Comparison of ENCODE assay signal across 10 cellular contexts in the genomic region with DNA sequence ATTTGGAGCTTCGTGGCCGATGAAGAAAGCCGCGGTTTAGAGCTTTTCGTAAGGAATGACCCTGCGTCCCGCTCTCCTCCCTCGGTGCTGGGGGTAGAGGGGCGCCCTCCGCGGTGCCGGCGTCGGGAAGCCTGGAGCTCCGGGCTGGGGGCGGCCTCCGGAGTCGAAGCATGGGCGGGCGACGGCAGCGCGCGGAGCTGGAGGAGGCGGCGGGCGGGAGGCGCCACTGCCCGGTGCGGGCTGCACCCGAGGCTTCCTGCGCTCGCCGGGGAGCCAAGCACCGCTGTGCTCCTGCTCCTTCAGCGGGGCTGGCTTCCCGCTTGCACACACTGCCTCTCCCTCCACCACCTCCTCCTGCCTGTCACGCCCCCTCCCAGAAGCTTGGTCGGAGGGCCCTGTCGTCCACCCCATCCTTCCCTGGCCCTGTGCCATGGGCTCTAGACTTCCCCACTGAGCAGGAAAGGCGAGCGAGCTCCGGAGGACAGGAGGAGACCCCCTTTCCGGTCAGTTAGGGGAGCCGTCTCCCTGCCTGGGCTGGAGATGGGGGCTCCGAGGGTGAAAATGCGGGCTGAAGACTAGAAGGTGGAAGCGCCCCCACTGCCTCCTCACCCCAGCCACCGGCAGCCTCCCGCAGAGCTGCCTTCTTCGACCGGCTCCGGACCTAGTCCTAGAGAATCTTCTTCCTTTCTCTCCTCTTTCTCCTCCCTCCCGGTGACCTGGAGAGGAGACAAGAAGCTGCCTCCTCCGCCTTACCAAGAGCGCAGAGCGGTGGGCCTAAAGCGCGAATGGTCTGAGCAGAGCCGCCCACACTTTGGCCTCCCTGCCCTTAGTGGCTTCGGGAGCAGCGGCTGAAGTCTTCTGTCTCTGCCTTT. TPM values are rescaled to one million over a fixed set of nuclear protein-coding genes. Genes with fewer than 3 reads are reported as not detected.
A peak's percentile ranks its signal among the peaks of the same experiment; 100 is the strongest.
DNase-seq lines count a peak whose midpoint lies in the region; ATAC-seq and TF ChIP-seq lines count a peak whose summit lies in the region.
"Had no signal": no experiment of that assay in that cellular context is flagged by ENCODE, and none has a peak within 500 bp of the region (broad histone marks: within the 10 kb centered on the region; RNA-seq: fewer than 3 reads in every experiment).

No MANE protein-coding gene starts in this region.

- WGBS in suprapubic skin, result 39% methylated on average over 32 of the region's 62 CpGs

- H3K36me3 Mint-ChIP-seq in T-helper 1 cell treated with Interleukin-12 subunit alpha and Interleukin-12 subunit beta and Interleukin-4 antibody, amounts not matched to agents 30 μg/mL and 1 μg/mL, for 36 hours (ENCODE audit: low read depth), result no peaks in the 10 kb centered on the region
- no peaks in the 10 kb centered on the region for H3K36me3 Mint-ChIP-seq in activated CD4-positive, alpha-beta memory T cell treated with anti-CD3 and anti-CD28 coated beads for 36 hours
- H3K36me3 Mint-ChIP-seq: CD14-positive monocyte had no signal

- no peak for ATAC-seq in GM18861 (IDR thresholded peaks at IDR 0.05; ENCODE audit: unreplicated experiment)

- peaks cover 47% of the 10 kb centered on the region for H3K27me3 Mint-ChIP-seq in T-helper 1 cell treated with Interleukin-12 subunit alpha and Interleukin-12 subunit beta and Interleukin-4 antibody, amounts not matched to agents 30 μg/mL and 1 μg/mL, for 36 hours (ENCODE audit: low read depth)
- peaks cover 47% of the 10 kb centered on the region for H3K27me3 Mint-ChIP-seq in activated CD4-positive, alpha-beta memory T cell treated with anti-CD3 and anti-CD28 coated beads for 36 hours

- H3K4me3 Mint-ChIP-seq in T-helper 1 cell treated with Interleukin-12 subunit alpha and Interleukin-12 subunit beta and Interleukin-4 antibody, amounts not matched to agents 30 μg/mL and 1 μg/mL, for 36 hours, result peak overlapping the region; percentile 48
- H3K4me3 Mint-ChIP-seq in activated CD4-positive, alpha-beta memory T cell treated with anti-CD3 and anti-CD28 coated beads for 36 hours, result no peak overlapping the region
- H3K4me3 Mint-ChIP-seq: activated B cell treated with CpG ODN at 0.5 μM for 24 hours had no signal

- peak overlapping the region; percentile 45 for H3K4me3 ChIP-seq in iPS-11a (ENCODE audit: low read depth, low read length)
- H3K4me3 ChIP-seq in suprapubic skin, result peak overlapping the region; percentile 52

- H3K9me3 Mint-ChIP-seq in T-helper 1 cell treated with Interleukin-12 subunit alpha and Interleukin-12 subunit beta and Interleukin-4 antibody, amounts not matched to agents 30 μg/mL and 1 μg/mL, for 36 hours, result peaks cover 3% of the 10 kb centered on the region
- H3K9me3 Mint-ChIP-seq in activated CD4-positive, alpha-beta memory T cell treated with anti-CD3 and anti-CD28 coated beads for 36 hours, result no peaks in the 10 kb centered on the region

- H3K4me1 Mint-ChIP-seq in T-helper 1 cell treated with Interleukin-12 subunit alpha and Interleukin-12 subunit beta and Interleukin-4 antibody, amounts not matched to agents 30 μg/mL and 1 μg/mL, for 36 hours (ENCODE audit: low read depth), result peaks cover 2% of the 10 kb centered on the region
- H3K4me1 Mint-ChIP-seq in activated CD4-positive, alpha-beta memory T cell treated with anti-CD3 and anti-CD28 coated beads for 36 hours (ENCODE audit: low read depth), result no peaks in the 10 kb centered on the region
- H3K4me1 Mint-ChIP-seq: CD14-positive monocyte had no signal

- H3K27ac ChIP-seq in suprapubic skin, result no peak overlapping the region

- intact Hi-C loops in activated CD4-positive, alpha-beta memory T cell treated with anti-CD3 and anti-CD28 coated beads for 36 hours (cut with micrococcal nuclease), result no loop called here

- no peak overlapping the region for H3K27ac Mint-ChIP-seq in T-helper 1 cell treated with Interleukin-12 subunit alpha and Interleukin-12 subunit beta and Interleukin-4 antibody, amounts not matched to agents 30 μg/mL and 1 μg/mL, for 36 hours
- H3K27ac Mint-ChIP-seq in activated CD4-positive, alpha-beta memory T cell treated with anti-CD3 and anti-CD28 coated beads for 36 hours, result no peak overlapping the region
- H3K27ac Mint-ChIP-seq: activated B cell treated with CpG ODN at 0.5 μM for 24 hours, CD14-positive monocyte had no signal

- no peak for DNase-seq in T-helper 1 cell
- DNase-seq in amniotic epithelial cell (ENCODE audit: low read depth), result peak; percentile 23
- DNase-seq in suprapubic skin (ENCODE audit: low spot score in 2 of 2), result no peak
- DNase-seq in NCI-H2107 (lab: John Stamatoyannopoulos, UW), result no peak
- DNase-seq in activated CD4-positive, alpha-beta memory T cell treated with anti-CD3 and anti-CD28 coated beads for 36 hours, result no peak
- DNase-seq: activated B cell treated with CpG ODN at 0.5 μM for 24 hours had no signal

- peaks cover 81% of the 10 kb centered on the region for H3K27me3 ChIP-seq in suprapubic skin

- no peak for TF ChIP-seq POLR2A in suprapubic skin (IDR thresholded peaks at IDR 0.05)

- no peak for TF ChIP-seq CTCF in suprapubic skin (IDR thresholded peaks at IDR 0.05)

- POLR2A ChIA-PET in activated CD4-positive, alpha-beta memory T cell treated with anti-CD3 and anti-CD28 coated beads for 36 hours (lab: Charles Lee), result no interaction called here

- H3K4me1 ChIP-seq in suprapubic skin, result peaks cover 20% of the 10 kb centered on the region

- no peaks in the 10 kb centered on the region for H3K36me3 ChIP-seq in suprapubic skin

- H3K9me3 ChIP-seq in suprapubic skin, result no peaks in the 10 kb centered on the region

- CTCF ChIA-PET in activated CD4-positive, alpha-beta memory T cell treated with anti-CD3 and anti-CD28 coated beads for 36 hours (lab: Charles Lee), result interaction anchor here (1.1 kb wide), 1 partner anchor 9 kb away, joined by 5 read pairs; no protein-coding TSS in a partner anchor

- no peak for TF ChIP-seq EP300 in suprapubic skin (IDR thresholded peaks at IDR 0.05)

RNA-seq across cellular contexts. Expression of a gene that starts 1.8 kb away (rescaled TPM):
- total RNA-seq in suprapubic skin, result 1 to 10 TPM in 3 of 4 donors, under 1 TPM in 1; 0.91 to 5.9 (median 2.6) TPM
- under 1 TPM; 0.10 to 0.21 TPM for total RNA-seq in activated CD4-positive, alpha-beta memory T cell treated with anti-CD3 and anti-CD28 coated beads for 36 hours
- total RNA-seq: activated B cell treated with CpG ODN at 0.5 μM for 24 hours had no signal
